Comparison of ENCODE assay signal across 1 cellular context in the genomic region with DNA sequence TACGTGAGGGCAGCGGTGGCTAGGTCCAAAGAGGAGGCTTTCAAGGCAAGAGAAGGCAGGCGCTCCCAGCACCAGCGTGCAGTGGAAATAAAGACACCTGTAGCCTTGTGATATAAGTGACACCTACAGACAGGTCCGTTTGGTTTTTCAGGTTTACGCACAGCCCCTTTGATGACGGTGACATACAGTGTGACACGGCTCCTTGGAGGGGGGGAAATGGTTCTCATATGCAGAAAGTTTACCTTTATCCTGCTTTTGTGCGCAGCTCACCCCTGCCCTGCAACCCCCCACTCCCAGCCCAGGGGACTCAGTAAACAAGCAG.
TF ChIP-seq lines count a peak whose summit lies in the region.

Gene ELF5 (minus strand): TSS at position 121 of the 322 bp plus-strand sequence. CDS start 8,045 bp downstream, outside the sequence.

TF ChIP-seq in GM23338, 12 proteins besides CTCF, POLR2A, EP300 and RAD21:
- no peak for TF ChIP-seq POLR2AphosphoS5 (IDR thresholded peaks at IDR 0.05; ENCODE audit: low read depth)
